15 cellular contexts compared by ENCODE assay signal in the genomic region with DNA sequence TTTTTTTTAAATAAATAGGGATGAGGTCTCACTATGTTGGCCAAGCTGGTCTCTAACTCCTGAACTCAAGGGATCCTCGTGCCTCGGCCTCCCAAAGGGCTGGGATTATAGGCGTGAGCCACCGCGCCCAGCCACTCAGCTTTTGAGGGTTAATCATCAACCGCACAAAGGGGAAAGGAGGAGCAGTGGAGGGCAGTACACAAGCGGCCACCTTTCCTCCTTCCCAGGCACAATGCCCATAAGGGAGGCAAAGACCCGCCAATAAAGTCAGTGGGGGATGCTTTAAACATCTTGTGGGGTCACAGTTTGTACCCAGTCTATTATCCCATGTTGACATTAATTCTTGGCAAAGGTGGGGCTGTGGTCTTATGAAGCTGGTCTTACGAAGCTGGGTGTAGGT. TPM values are rescaled to one million over a fixed set of nuclear protein-coding genes. Genes with fewer than 3 reads are reported as not detected.
DNase-seq lines count a peak whose midpoint lies in the region; ATAC-seq and TF ChIP-seq lines count a peak whose summit lies in the region.
"Had no signal": no experiment of that assay in that cellular context is flagged by ENCODE, and none has a peak within 500 bp of the region (broad histone marks: within the 10 kb centered on the region; RNA-seq: fewer than 3 reads in every experiment).

No MANE protein-coding gene starts in this region.

- ATAC-seq in left ventricle myocardium superior (no peak), heart right ventricle (no peak)
- ATAC-seq in activated T-helper 17 cell treated with anti-CD3 and anti-CD28 coated beads, Interleukin-2, amount 50 U/mL, for 72 hours (replicated peaks), result no peak
- no peak for ATAC-seq in stimulated activated effector memory CD8-positive, alpha-beta T cell treated with anti-CD3 and anti-CD28 coated beads, Interleukin-12 subunit alpha, Interleukin-12 subunit beta, amount 100 ng/mL, for 72 hours
- ATAC-seq: gastrocnemius medialis had no signal

- no peak for DNase-seq in cardiac muscle cell (ENCODE audit: low read depth in 1 of 2, low spot score in 1 of 2)
- DNase-seq in left ventricle myocardium superior, result no peak
- DNase-seq in heart right ventricle, result no peak
- no peak for DNase-seq in stimulated activated effector memory CD8-positive, alpha-beta T cell treated with anti-CD3 and anti-CD28 coated beads, Interleukin-12 subunit alpha, Interleukin-12 subunit beta, amount 100 ng/mL, for 72 hours (ENCODE audit: low spot score in 2 of 2)
- DNase-seq in OCI-LY7 (ENCODE audit: low spot score), result no peak
- no peak for DNase-seq in endothelial cell (ENCODE audit: low spot score)
- DNase-seq in NCI-H446 treated with DMSO at 0.1 percent for 48 hours (lab: John Stamatoyannopoulos, UW), result no peak
- DNase-seq: anterior cingulate cortex, BE2C, gastrocnemius medialis, NCI-H1417, stomach had no signal

- H2AFZ ChIP-seq in OCI-LY7 (ENCODE audit: low read length), result no peak overlapping the region
- H2AFZ ChIP-seq: PC-9 had no signal

- H3K9me3 Mint-ChIP-seq in activated T-helper 17 cell treated with anti-CD3 and anti-CD28 coated beads, Interleukin-2, amount 50 U/mL, for 72 hours, result no peaks in the 10 kb centered on the region
- H3K9me3 Mint-ChIP-seq in stimulated activated effector memory CD8-positive, alpha-beta T cell treated with anti-CD3 and anti-CD28 coated beads, Interleukin-12 subunit alpha, Interleukin-12 subunit beta, amount 100 ng/mL, for 72 hours, result no peaks in the 10 kb centered on the region
- no peaks in the 10 kb centered on the region for H3K9me3 Mint-ChIP-seq in endothelial cell (ENCODE audit: unreplicated experiment)
- H3K9me3 Mint-ChIP-seq: dendritic cell treated with granulocyte-macrophage colony-stimulating factor and Interleukin-4, amounts not matched to agents 40 ng/mL and 50 ng/mL, for 4 days had no signal

- BruUV-seq in OCI-LY7 (replicated peaks; lab: Mats Ljungman, UMichigan), result no TSS peak

- peak overlapping the region; percentile 94 for H3K27ac Mint-ChIP-seq in activated T-helper 17 cell treated with anti-CD3 and anti-CD28 coated beads, Interleukin-2, amount 50 U/mL, for 72 hours
- peak overlapping the region; percentile 79 for H3K27ac Mint-ChIP-seq in stimulated activated effector memory CD8-positive, alpha-beta T cell treated with anti-CD3 and anti-CD28 coated beads, Interleukin-12 subunit alpha, Interleukin-12 subunit beta, amount 100 ng/mL, for 72 hours
- no peak overlapping the region for H3K27ac Mint-ChIP-seq in endothelial cell (ENCODE audit: unreplicated experiment)
- H3K27ac Mint-ChIP-seq: dendritic cell treated with granulocyte-macrophage colony-stimulating factor and Interleukin-4, amounts not matched to agents 40 ng/mL and 50 ng/mL, for 4 days had no signal

- intact Hi-C loops in left ventricle myocardium superior (cut with micrococcal nuclease), result no loop called here
- intact Hi-C loops in heart right ventricle (cut with DNase I), result no loop called here
- intact Hi-C loops in OCI-LY7 (cut with micrococcal nuclease; ENCODE audit: unreplicated experiment), result no loop called here

- H3K27ac ChIP-seq in cardiac muscle cell (peak overlapping the region; percentile 38), heart right ventricle (peak overlapping the region in 7 of 10 donors; percentile 47 to 89 (median 78)), OCI-LY7 (ENCODE audit: low read depth, low read length, poor library complexity, severe bottlenecking) (no peak overlapping the region)
- H3K27ac ChIP-seq: PC-9 had no signal

- H3K36me3 ChIP-seq in cardiac muscle cell (peaks cover 7% of the 10 kb centered on the region), heart right ventricle (peaks cover 0 to 68% (median 15%) of the 10 kb centered on the region in 9 donors), OCI-LY7 (ENCODE audit: insufficient read depth, low read length) (peaks cover 10% of the 10 kb centered on the region; the same call in 1 of the 2 replicates)
- H3K36me3 ChIP-seq: BE2C, gastrocnemius medialis had no signal

- H3K4me3 ChIP-seq in cardiac muscle cell (no peak overlapping the region), heart right ventricle (no peak overlapping the region), OCI-LY7 (ENCODE audit: low read depth, low read length, poor library complexity, severe bottlenecking) (no peak overlapping the region)
- H3K4me3 ChIP-seq: gastrocnemius medialis, PC-9, stomach had no signal

- H3K9me2 ChIP-seq in OCI-LY7 (ENCODE audit: insufficient read depth, low read length), result no peaks in the 10 kb centered on the region

- H3K4me3 Mint-ChIP-seq in activated T-helper 17 cell treated with anti-CD3 and anti-CD28 coated beads, Interleukin-2, amount 50 U/mL, for 72 hours, result peak overlapping the region; percentile 69
- peak overlapping the region; percentile 27 for H3K4me3 Mint-ChIP-seq in stimulated activated effector memory CD8-positive, alpha-beta T cell treated with anti-CD3 and anti-CD28 coated beads, Interleukin-12 subunit alpha, Interleukin-12 subunit beta, amount 100 ng/mL, for 72 hours
- H3K4me3 Mint-ChIP-seq in endothelial cell (ENCODE audit: unreplicated experiment), result no peak overlapping the region
- H3K4me3 Mint-ChIP-seq: dendritic cell treated with granulocyte-macrophage colony-stimulating factor and Interleukin-4, amounts not matched to agents 40 ng/mL and 50 ng/mL, for 4 days had no signal

- 95 to 96% methylated on average over 9 of the region's 9 CpGs for WGBS in heart right ventricle, 2 donors

- H3K4me1 Mint-ChIP-seq in activated T-helper 17 cell treated with anti-CD3 and anti-CD28 coated beads, Interleukin-2, amount 50 U/mL, for 72 hours, result peaks cover 41% of the 10 kb centered on the region
- peaks cover 58% of the 10 kb centered on the region for H3K4me1 Mint-ChIP-seq in stimulated activated effector memory CD8-positive, alpha-beta T cell treated with anti-CD3 and anti-CD28 coated beads, Interleukin-12 subunit alpha, Interleukin-12 subunit beta, amount 100 ng/mL, for 72 hours
- peaks cover 78% of the 10 kb centered on the region for H3K4me1 Mint-ChIP-seq in endothelial cell (ENCODE audit: unreplicated experiment)

- peaks cover 32% of the 10 kb centered on the region for H3K4me1 ChIP-seq in cardiac muscle cell (ENCODE audit: low read depth)
- H3K4me1 ChIP-seq in heart right ventricle, result peaks cover 20 to 98% (median 87%) of the 10 kb centered on the region in 9 donors
- H3K4me1 ChIP-seq in OCI-LY7 (ENCODE audit: insufficient read depth, low read length, poor library complexity, severe bottlenecking), result peaks cover 7% of the 10 kb centered on the region
- H3K4me1 ChIP-seq: BE2C had no signal

- H3K27me3 ChIP-seq in cardiac muscle cell, result no peaks in the 10 kb centered on the region
- H3K27me3 ChIP-seq in heart right ventricle, result no peaks in the 10 kb centered on the region
- H3K27me3 ChIP-seq: BE2C, gastrocnemius medialis, stomach had no signal

- no peaks in the 10 kb centered on the region for H3K9me3 ChIP-seq in cardiac muscle cell (ENCODE audit: low read depth)
- no peaks in the 10 kb centered on the region for H3K9me3 ChIP-seq in heart right ventricle
- no peaks in the 10 kb centered on the region for H3K9me3 ChIP-seq in OCI-LY7 (ENCODE audit: low read length)
- H3K9me3 ChIP-seq: BE2C, gastrocnemius medialis, stomach had no signal

- H3K27me3 Mint-ChIP-seq in activated T-helper 17 cell treated with anti-CD3 and anti-CD28 coated beads, Interleukin-2, amount 50 U/mL, for 72 hours, result no peaks in the 10 kb centered on the region
- H3K27me3 Mint-ChIP-seq in endothelial cell (ENCODE audit: unreplicated experiment), result peaks cover 22% of the 10 kb centered on the region
- H3K27me3 Mint-ChIP-seq: dendritic cell treated with granulocyte-macrophage colony-stimulating factor and Interleukin-4, amounts not matched to agents 40 ng/mL and 50 ng/mL, for 4 days had no signal

- no peaks in the 10 kb centered on the region for H3K79me2 ChIP-seq in OCI-LY7 (ENCODE audit: insufficient read depth, low read depth, low read length)

- H3K36me3 Mint-ChIP-seq in activated T-helper 17 cell treated with anti-CD3 and anti-CD28 coated beads, Interleukin-2, amount 50 U/mL, for 72 hours (ENCODE audit: low read depth), result peaks cover 92% of the 10 kb centered on the region
- H3K36me3 Mint-ChIP-seq in stimulated activated effector memory CD8-positive, alpha-beta T cell treated with anti-CD3 and anti-CD28 coated beads, Interleukin-12 subunit alpha, Interleukin-12 subunit beta, amount 100 ng/mL, for 72 hours, result peaks cover 76% of the 10 kb centered on the region
- H3K36me3 Mint-ChIP-seq in endothelial cell (ENCODE audit: low read depth, unreplicated experiment), result peaks cover 41% of the 10 kb centered on the region

- TF ChIP-seq CTCF in cardiac muscle cell (IDR thresholded peaks at IDR 0.05; ENCODE audit: low read depth, low read length) (no peak), heart right ventricle (IDR thresholded peaks at IDR 0.05) (no peak), OCI-LY7 (conservative IDR thresholded peaks at IDR 0.05; ENCODE audit: low read length) (no peak), endothelial cell (IDR thresholded peaks at IDR 0.05; ENCODE audit: unreplicated experiment) (no peak)

- POLR2A ChIA-PET in OCI-LY7 (lab: Charles Lee), result interaction anchor here (0.7 to 1.0 kb wide), 2 partner anchors 28 to 1520 kb away, joined by 3 read pairs; no protein-coding TSS in a partner anchor

- H3K4me2 ChIP-seq in OCI-LY7 (ENCODE audit: low read length), result no peak overlapping the region
- H3K4me2 ChIP-seq: PC-9 had no signal

- no peaks in the 10 kb centered on the region for H4K20me1 ChIP-seq in OCI-LY7 (ENCODE audit: insufficient read depth, low read length)

- CTCF ChIA-PET in OCI-LY7 (lab: Charles Lee; ENCODE audit: unreplicated experiment), result no interaction called here

RNA-seq across cellular contexts. Expression of a gene that starts 32.4 kb away (rescaled TPM):
- total RNA-seq in cardiac muscle cell (42.8 and 56.4 TPM in 2 replicates), left ventricle myocardium superior (53.5 TPM), heart right ventricle (10 to 100 TPM; 29.8 to 62.7 (median 46.6) TPM), OCI-LY7 (2022) (19.4 and 20.7 TPM in 2 replicates), endothelial cell (ENCODE audit: unreplicated experiment) (64.9 TPM)
- polyA plus RNA-seq in cardiac muscle cell (47.4 and 70.5 TPM in 2 replicates), heart right ventricle (10 to 100 TPM; 23.4 to 24.2 TPM)
- 10 to 100 TPM; 51.0 to 56.3 TPM for total RNA-seq in activated T-helper 17 cell treated with anti-CD3 and anti-CD28 coated beads, Interleukin-2, amount 50 U/mL, for 72 hours
- 13.5 and 14.2 TPM in 2 replicates for total RNA-seq in OCI-LY7 (2014; rRNA removed; shearing (Covaris generic))

RNA-seq across cellular contexts. Expression of a gene that starts 46.1 kb away (rescaled TPM):
- total RNA-seq in cardiac muscle cell (2.1 and 3.0 TPM in 2 replicates), left ventricle myocardium superior (3.6 TPM), heart right ventricle (1 to 10 TPM; 1.6 to 5.9 (median 2.4) TPM), OCI-LY7 (2022) (0.04 and 0.17 TPM in 2 replicates), endothelial cell (ENCODE audit: unreplicated experiment) (9.4 TPM)
- polyA plus RNA-seq in cardiac muscle cell (0.62 and 0.70 TPM in 2 replicates), heart right ventricle (1 to 10 TPM in 1 of 2 donors, under 1 TPM in 1; 0.94 to 8.7 TPM)
- total RNA-seq in activated T-helper 17 cell treated with anti-CD3 and anti-CD28 coated beads, Interleukin-2, amount 50 U/mL, for 72 hours, result 1 to 10 TPM; 2.4 to 4.9 TPM
- 0.03 TPM in 2 replicates for total RNA-seq in OCI-LY7 (2014; rRNA removed; shearing (Covaris generic))
